8 cellular contexts compared by ENCODE assay signal in genomic region chr3:31981206-31982181, GRCh38. TPM values are rescaled to one million over a fixed set of nuclear protein-coding genes. Genes with fewer than 3 reads are reported as not detected.
A peak's percentile ranks its signal among the peaks of the same experiment; 100 is the strongest.
DNase-seq lines count a peak whose midpoint lies in the region; ATAC-seq and TF ChIP-seq lines count a peak whose summit lies in the region.

Gene OSBPL10 (minus strand): TSS chr3:31981262. CDS start chr3:31981179, 83 bp downstream.
Gene ZNF860 (plus strand): TSS chr3:31981750. CDS start chr3:31989080, 7,330 bp downstream.

- peak within 1 kb of the TSS; percentile 91 for H3K27ac Mint-ChIP-seq in MCF 10A (ENCODE audit: low read depth, unreplicated experiment)

- H3K36me3 ChIP-seq in SJCRH30: no peaks in the 10 kb centered on the region

- H3K27ac ChIP-seq in SJCRH30: no peak within 1 kb of the TSS

- BruUV-seq in MCF 10A (replicated peaks; lab: Mats Ljungman, UMichigan): TSS peak; percentile 59

- ATAC-seq in activated CD4-positive, CD25-positive, alpha-beta regulatory T cell treated with anti-CD3 and anti-CD28 coated beads, Interleukin-2, amount 50 U/mL, for 24 hours: peak; percentile 15 to 28
- ATAC-seq in HG02840 (IDR thresholded peaks at IDR 0.05; ENCODE audit: low FRiP score, unreplicated experiment): no peak

- peaks cover 40% of the 10 kb centered on the region for H3K36me3 Mint-ChIP-seq in MCF 10A (ENCODE audit: insufficient read depth, unreplicated experiment)

- intact Hi-C loops in MCF 10A (cut with micrococcal nuclease): loop anchor here (1.0 to 10.0 kb wide), 4 partner anchors 91 to 447 kb away; partner anchors contain the start of gene STT3B

- H3K4me3 ChIP-seq in SJCRH30: peak within 1 kb of the TSS; percentile 59
- peak within 1 kb of the TSS; percentile 83 for H3K4me3 ChIP-seq in iPS-11a (ENCODE audit: low read depth, low read length)

- no peaks in the 10 kb centered on the region for H3K9me3 ChIP-seq in SJCRH30 (replicated peaks)

- POLR2A ChIA-PET in MCF 10A (lab: Yijun Ruan, JAX): interaction anchor here (0.7 to 3.2 kb wide), 38 partner anchors 10 to 449 kb away, joined by 3 to 49 read pairs (median 5); partner anchors contain the start of genes GPD1L and STT3B

- no peaks in the 10 kb centered on the region for H3K9me3 Mint-ChIP-seq in MCF 10A (ENCODE audit: unreplicated experiment)

- DNase-seq in activated CD4-positive, CD25-positive, alpha-beta regulatory T cell treated with anti-CD3 and anti-CD28 coated beads, Interleukin-2, amount 50 U/mL, for 72 hours: no peak
- peak; percentile 81 for DNase-seq in HT-29 (ENCODE audit: low spot score)
- DNase-seq in SJCRH30: peak; percentile 58 to 62
- DNase-seq in MCF 10A (ENCODE audit: unreplicated experiment): peak; percentile 95
- peak; percentile 70 for DNase-seq in putamen (ENCODE audit: low spot score)

- CTCF ChIA-PET in MCF 10A (lab: Yijun Ruan, JAX): interaction anchor here (0.7 to 2.3 kb wide), 11 partner anchors 11 to 257 kb away, joined by 3 to 6 read pairs (median 4); no protein-coding TSS in a partner anchor

- no peak for TF ChIP-seq CTCF in MCF 10A (IDR thresholded peaks at IDR 0.05; ENCODE audit: unreplicated experiment)

- no peaks in the 10 kb centered on the region for H3K4me1 ChIP-seq in SJCRH30

- H3K27me3 ChIP-seq in SJCRH30: no peaks in the 10 kb centered on the region

- H3K4me1 Mint-ChIP-seq in MCF 10A (ENCODE audit: insufficient read depth, unreplicated experiment): peaks cover 46% of the 10 kb centered on the region

- no peaks in the 10 kb centered on the region for H3K27me3 Mint-ChIP-seq in MCF 10A (ENCODE audit: insufficient read depth, unreplicated experiment)

- H3K4me3 Mint-ChIP-seq in MCF 10A (ENCODE audit: unreplicated experiment): peak within 1 kb of the TSS; percentile 93

RNA-seq across cellular contexts. Expression of gene OSBPL10, which starts in this region (rescaled TPM):
- total RNA-seq in HT-29 (2014; rRNA removed; shearing (Covaris generic)): 38.2 and 65.1 TPM in 2 replicates
- total RNA-seq in SJCRH30 (2014; rRNA removed; shearing (Covaris generic)): 1.5 and 2.0 TPM in 2 replicates
- total RNA-seq in MCF 10A (2022): 128 and 172 TPM in 2 replicates

RNA-seq across cellular contexts. Expression of gene ZNF860, which starts in this region (rescaled TPM):
- total RNA-seq in HT-29 (2014; rRNA removed; shearing (Covaris generic)): 3.9 and 7.5 TPM in 2 replicates
- total RNA-seq in SJCRH30 (2014; rRNA removed; shearing (Covaris generic)): 0.06 TPM in 1 of 2 replicates, not detected in the other
- total RNA-seq in MCF 10A (2022): 11.7 and 12.5 TPM in 2 replicates

Comparison
In these comparisons a context has a peak if more than half of its experiments do, and no peak if none do; other contexts are left out.
1. RNA of gene OSBPL10 (total RNA-seq): 128 to 172 TPM in MCF 10A and 38.2 to 65.1 TPM in HT-29; 1.5 to 2.0 TPM in SJCRH30; every median in the first group is over 10 times any median in the second.